9 cellular contexts compared by ENCODE assay signal in the genomic region with DNA sequence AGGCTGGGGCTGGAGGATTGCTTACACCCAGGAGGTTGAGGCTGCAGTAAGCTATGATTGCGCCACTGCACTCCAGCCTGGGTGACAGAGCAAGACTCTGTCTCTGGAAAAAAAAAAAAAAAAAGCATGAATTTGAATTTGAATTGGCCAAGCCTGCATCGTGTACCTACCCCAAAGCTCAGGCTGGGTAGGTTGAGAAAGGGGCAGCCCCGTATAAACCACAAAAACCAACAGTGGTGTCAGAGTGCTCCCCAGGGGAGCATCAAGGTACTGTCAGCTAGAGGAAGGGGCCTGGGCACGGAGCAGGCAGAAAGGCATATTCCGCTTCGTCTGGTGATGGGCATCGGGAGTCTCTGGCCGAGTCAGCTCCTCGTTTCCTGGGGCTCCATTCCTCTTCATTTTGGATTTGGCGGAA. TPM values are rescaled to one million over a fixed set of nuclear protein-coding genes. Genes with fewer than 3 reads are reported as not detected.
DNase-seq lines count a peak whose midpoint lies in the region; ATAC-seq lines count a peak whose summit lies in the region.
"Had no signal": no experiment of that assay in that cellular context is flagged by ENCODE, and none has a peak within 500 bp of the region (broad histone marks: within the 10 kb centered on the region; RNA-seq: fewer than 3 reads in every experiment).

No MANE protein-coding gene starts in this region.

- peaks cover 8% of the 10 kb centered on the region for H3K4me1 Mint-ChIP-seq in activated CD8-positive, alpha-beta memory T cell treated with anti-CD3 and anti-CD28 coated beads, Interleukin-2, amount 10 ng/mL, durations not matched to agents 7 days and 5 days

- peaks cover 10 to 47% of the 10 kb centered on the region in 2 experiments for H3K27me3 ChIP-seq in mesenchymal stem cell (ENCODE audit: control insufficient read depth in 1 of 2, insufficient read depth in 1 of 2, low read length in 2 of 2)
- H3K27me3 ChIP-seq: esophagus muscularis mucosa had no signal

- no peak overlapping the region for H3K27ac ChIP-seq in mesenchymal stem cell (ENCODE audit: low read length, poor library complexity, severe bottlenecking)
- H3K27ac ChIP-seq: esophagus muscularis mucosa had no signal

- ATAC-seq in GM18498 (IDR thresholded peaks at IDR 0.05; ENCODE audit: unreplicated experiment) (peak; percentile 61), HG02970 (IDR thresholded peaks at IDR 0.05; ENCODE audit: low FRiP score, unreplicated experiment) (peak; percentile 79), HG02571 (IDR thresholded peaks at IDR 0.05; ENCODE audit: unreplicated experiment) (no peak)
- peak; percentile 61 for ATAC-seq in activated CD8-positive, alpha-beta memory T cell treated with anti-CD3 and anti-CD28 coated beads, Interleukin-2, amount 10 ng/mL, durations not matched to agents 7 days and 5 days

- no peak overlapping the region for H3K14ac ChIP-seq in mesenchymal stem cell (ENCODE audit: low read length in 2 of 2)

- no peak overlapping the region for H2AK5ac ChIP-seq in mesenchymal stem cell (ENCODE audit: low read length, severe bottlenecking)

- H3K9me3 Mint-ChIP-seq in activated CD8-positive, alpha-beta memory T cell treated with anti-CD3 and anti-CD28 coated beads, Interleukin-2, amount 10 ng/mL, durations not matched to agents 7 days and 5 days (ENCODE audit: low read depth): no peaks in the 10 kb centered on the region

- no peak overlapping the region for H3K27ac Mint-ChIP-seq in activated CD8-positive, alpha-beta memory T cell treated with anti-CD3 and anti-CD28 coated beads, Interleukin-2, amount 10 ng/mL, durations not matched to agents 7 days and 5 days

- H3K36me3 Mint-ChIP-seq in activated CD8-positive, alpha-beta memory T cell treated with anti-CD3 and anti-CD28 coated beads, Interleukin-2, amount 10 ng/mL, durations not matched to agents 7 days and 5 days: peaks cover 2% of the 10 kb centered on the region

- no peak overlapping the region for H3K4me3 ChIP-seq in mesenchymal stem cell (ENCODE audit: insufficient read depth in 1 of 2, low read depth in 1 of 2, low read length in 2 of 2)
- H3K4me3 ChIP-seq: esophagus muscularis mucosa had no signal

- no peak overlapping the region for H2BK5ac ChIP-seq in mesenchymal stem cell (ENCODE audit: low read depth, low read length, poor library complexity, severe bottlenecking)

- DNase-seq in activated CD8-positive, alpha-beta memory T cell treated with anti-CD3 and anti-CD28 coated beads, Interleukin-2, amount 10 ng/mL, durations not matched to agents 7 days and 5 days: peak; percentile 60
- DNase-seq in stimulated activated CD4-positive, alpha-beta T cell treated with anti-CD3 and anti-CD28 coated beads, Interleukin-15, amount 100 ng/mL, for 24 hours: peak; percentile 73
- no peak for DNase-seq in UCSD-AML1 (lab: John Stamatoyannopoulos, UW; ENCODE audit: unreplicated experiment)
- no peak for DNase-seq in NCI-H524 (lab: John Stamatoyannopoulos, UW)
- DNase-seq in mesenchymal stem cell: no peak

- no peak overlapping the region for H4K91ac ChIP-seq in mesenchymal stem cell (ENCODE audit: low read length)

- H3K18ac ChIP-seq in mesenchymal stem cell (ENCODE audit: low read depth in 1 of 2, low read length in 2 of 2): no peak overlapping the region

- no peak overlapping the region for H3K4me3 Mint-ChIP-seq in activated CD8-positive, alpha-beta memory T cell treated with anti-CD3 and anti-CD28 coated beads, Interleukin-2, amount 10 ng/mL, durations not matched to agents 7 days and 5 days

- H2BK120ac ChIP-seq in mesenchymal stem cell (ENCODE audit: low read depth, low read length): no peak overlapping the region

- H4K8ac ChIP-seq in mesenchymal stem cell (ENCODE audit: low read length): no peak overlapping the region

- H2BK12ac ChIP-seq in mesenchymal stem cell (ENCODE audit: low read length in 2 of 2): no peak overlapping the region

- no peaks in the 10 kb centered on the region for H3K36me3 ChIP-seq in mesenchymal stem cell (ENCODE audit: control insufficient read depth in 1 of 2, insufficient read depth in 2 of 2, low read depth in 1 of 2, low read length in 2 of 2)
- H3K36me3 ChIP-seq: esophagus muscularis mucosa had no signal

- CTCF ChIA-PET in activated CD8-positive, alpha-beta memory T cell treated with anti-CD3 and anti-CD28 coated beads, Interleukin-2, amount 10 ng/mL, durations not matched to agents 7 days and 5 days (lab: Charles Lee): interaction anchor here (0.6 to 3.8 kb wide), 11 partner anchors 12 to 366 kb away, joined by 3 to 28 read pairs (median 3); no protein-coding TSS in a partner anchor

- H3K4me1 ChIP-seq in mesenchymal stem cell (ENCODE audit: control insufficient read depth, insufficient read depth, low read depth, low read length): peaks cover 4% of the 10 kb centered on the region
- H3K4me1 ChIP-seq: esophagus muscularis mucosa had no signal

- 85% methylated on average over 10 of the region's 10 CpGs for WGBS in mesenchymal stem cell

- H3K23ac ChIP-seq in mesenchymal stem cell (ENCODE audit: low read length in 2 of 2): no peak overlapping the region

- H3K27me3 Mint-ChIP-seq in activated CD8-positive, alpha-beta memory T cell treated with anti-CD3 and anti-CD28 coated beads, Interleukin-2, amount 10 ng/mL, durations not matched to agents 7 days and 5 days: peaks cover 14% of the 10 kb centered on the region

- no peak overlapping the region for H3K4me2 ChIP-seq in mesenchymal stem cell (ENCODE audit: low read length, poor library complexity, severe bottlenecking)

- no peak overlapping the region for H2AFZ ChIP-seq in mesenchymal stem cell (ENCODE audit: low read depth, low read length)

- H3K79me1 ChIP-seq in mesenchymal stem cell (replicated peaks; ENCODE audit: low read length, poor library complexity, severe bottlenecking): no peaks in the 10 kb centered on the region

- no peak overlapping the region for H3K9ac ChIP-seq in mesenchymal stem cell (ENCODE audit: low read length)

- no peak overlapping the region for H2BK15ac ChIP-seq in mesenchymal stem cell (ENCODE audit: low read depth, poor library complexity, severe bottlenecking)

- H3K4ac ChIP-seq in mesenchymal stem cell (ENCODE audit: low read depth in 1 of 2, low read length in 2 of 2): no peak overlapping the region

- H3K9me3 ChIP-seq in mesenchymal stem cell (ENCODE audit: control insufficient read depth, low read length): no peaks in the 10 kb centered on the region
- H3K9me3 ChIP-seq: esophagus muscularis mucosa had no signal

RNA-seq across cellular contexts. Expression of gene RAP1GAP2, which starts 40.9 kb away (rescaled TPM):
- 10 to 100 TPM in 1 of 2 experiments, 1 to 10 TPM in 1; 6.5 to 26.2 TPM for total RNA-seq in activated CD8-positive, alpha-beta memory T cell treated with anti-CD3 and anti-CD28 coated beads, Interleukin-2, amount 10 ng/mL, durations not matched to agents 7 days and 5 days
- 0.10 TPM for polyA plus RNA-seq in mesenchymal stem cell (2013, experiment 1 of 2)
- 0.14 TPM for polyA plus RNA-seq in mesenchymal stem cell (2013, experiment 2 of 2)

Comparison
In these comparisons a context has a peak if more than half of its experiments do, and no peak if none do; other contexts are left out.
1. DNase-seq: peak in activated CD8-positive, alpha-beta memory T cell treated with anti-CD3 and anti-CD28 coated beads, Interleukin-2, amount 10 ng/mL, durations not matched to agents 7 days and 5 days (single experiment) and stimulated activated CD4-positive, alpha-beta T cell treated with anti-CD3 and anti-CD28 coated beads, Interleukin-15, amount 100 ng/mL, for 24 hours (single experiment); none in UCSD-AML1 (single experiment), NCI-H524 (0 of 2) and mesenchymal stem cell (single experiment).